In the genomic region with DNA sequence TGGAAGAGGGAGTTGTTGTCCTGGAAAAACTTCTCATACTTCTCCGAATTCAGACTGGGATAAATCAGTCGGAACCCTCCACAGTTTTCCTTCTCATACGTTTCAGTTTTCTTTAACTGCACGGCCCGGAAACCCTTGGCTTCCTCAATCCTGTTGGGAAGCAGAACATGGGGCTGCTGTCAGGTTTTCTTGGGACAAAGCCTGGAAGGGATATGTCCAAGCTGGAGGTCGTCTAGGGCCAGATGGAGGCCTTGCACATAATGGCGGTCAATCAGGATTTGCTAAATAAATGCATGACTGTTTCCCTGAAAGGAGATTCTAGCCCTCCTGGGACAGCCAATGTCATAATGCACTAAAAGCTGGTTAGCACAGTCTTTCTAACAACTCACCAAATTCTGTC, we compare ENCODE assay signal across 28 cellular contexts. TPM values are rescaled to one million over a fixed set of nuclear protein-coding genes. Genes with fewer than 3 reads are reported as not detected.
A peak's percentile ranks its signal among the peaks of the same experiment; 100 is the strongest.
DNase-seq lines count a peak whose midpoint lies in the region; ATAC-seq and TF ChIP-seq lines count a peak whose summit lies in the region.
"Had no signal": no experiment of that assay in that cellular context is flagged by ENCODE, and none has a peak within 500 bp of the region (broad histone marks: within the 10 kb centered on the region; RNA-seq: fewer than 3 reads in every experiment).

No MANE protein-coding gene starts in this region.

- H2AFZ ChIP-seq in Karpas-422 (ENCODE audit: low read length): no peak overlapping the region

- peaks cover 4% of the 10 kb centered on the region for H3K36me3 Mint-ChIP-seq in glutamatergic neuron (ENCODE audit: unreplicated experiment)
- no peaks in the 10 kb centered on the region for H3K36me3 Mint-ChIP-seq in endodermal cell (ENCODE audit: low read depth)
- H3K36me3 Mint-ChIP-seq: CD14-positive monocyte; CD4-positive, alpha-beta memory T cell; CD4-positive, CD25-positive, alpha-beta regulatory T cell; CD8-positive, alpha-beta memory T cell had no signal

- H3K4me3 ChIP-seq in Karpas-422 (ENCODE audit: low read length) (no peak overlapping the region), right cardiac atrium (ENCODE audit: low read length) (no peak overlapping the region), endodermal cell (ENCODE audit: low read length) (no peak overlapping the region)
- H3K4me3 ChIP-seq: BLaER1, GM12878 had no signal

- H3K4me3 Mint-ChIP-seq in glutamatergic neuron (ENCODE audit: unreplicated experiment): peak overlapping the region; percentile 35
- no peak overlapping the region for H3K4me3 Mint-ChIP-seq in endodermal cell
- H3K4me3 Mint-ChIP-seq: CD14-positive monocyte; CD4-positive, alpha-beta memory T cell; CD4-positive, CD25-positive, alpha-beta regulatory T cell; CD8-positive, alpha-beta memory T cell had no signal

- H3K9me3 Mint-ChIP-seq in glutamatergic neuron (ENCODE audit: unreplicated experiment) (peaks cover 1% of the 10 kb centered on the region), endodermal cell (no peaks in the 10 kb centered on the region)
- H3K9me3 Mint-ChIP-seq: CD14-positive monocyte; CD4-positive, alpha-beta memory T cell; CD8-positive, alpha-beta memory T cell had no signal

- peak overlapping the region; percentile 85 for H3K27ac Mint-ChIP-seq in glutamatergic neuron (ENCODE audit: unreplicated experiment)
- H3K27ac Mint-ChIP-seq in endodermal cell: no peak overlapping the region
- H3K27ac Mint-ChIP-seq: CD14-positive monocyte; CD4-positive, alpha-beta memory T cell; CD4-positive, CD25-positive, alpha-beta regulatory T cell had no signal

- no peak for TF ChIP-seq CTCF in glutamatergic neuron (IDR thresholded peaks at IDR 0.05; ENCODE audit: partially characterized antibody, unreplicated experiment)
- TF ChIP-seq CTCF in endodermal cell (conservative IDR thresholded peaks at IDR 0.05): no peak

- ATAC-seq in Right ventricle myocardium superior (ENCODE audit: poor library complexity): peak; percentile 39
- ATAC-seq in right cardiac atrium: peak; percentile 19 to 41
- no peak for ATAC-seq in left lobe of liver
- ATAC-seq: GM12878 had no signal

- no peak overlapping the region for H3K4me2 ChIP-seq in Karpas-422 (ENCODE audit: low read depth, low read length, poor library complexity, severe bottlenecking)
- H3K4me2 ChIP-seq: BLaER1 had no signal

- H3K4me1 ChIP-seq in Karpas-422 (ENCODE audit: low read length) (no peaks in the 10 kb centered on the region; the same call in 1 of the 2 replicates), right cardiac atrium (ENCODE audit: control insufficient read depth, insufficient read depth, low read length) (no peaks in the 10 kb centered on the region), endodermal cell (ENCODE audit: control insufficient read depth, insufficient read depth, low read length) (no peaks in the 10 kb centered on the region)
- H3K4me1 ChIP-seq: BE2C had no signal

- no peaks in the 10 kb centered on the region for H4K20me1 ChIP-seq in Karpas-422 (ENCODE audit: insufficient read depth, low read depth, low read length)
- H4K20me1 ChIP-seq: BLaER1 had no signal

- no peaks in the 10 kb centered on the region for H3K9me2 ChIP-seq in Karpas-422 (replicated peaks; ENCODE audit: insufficient read depth, low read length)

- WGBS in right cardiac atrium: 55% methylated on average over 7 of the region's 7 CpGs
- 88 to 95% methylated on average over 7 of the region's 7 CpGs for WGBS in endodermal cell (ENCODE audit: insufficient coverage in 1 of 2, insufficient read length in 1 of 2), 2 experiments

- H3K36me3 ChIP-seq in Karpas-422 (ENCODE audit: insufficient read depth, low read length): no peaks in the 10 kb centered on the region
- no peaks in the 10 kb centered on the region for H3K36me3 ChIP-seq in endodermal cell (ENCODE audit: control insufficient read depth, insufficient read depth, low read length)
- H3K36me3 ChIP-seq: BE2C, BLaER1 had no signal

- H3K27ac ChIP-seq in Karpas-422 (ENCODE audit: low read length): no peak overlapping the region
- H3K27ac ChIP-seq in right cardiac atrium (ENCODE audit: low read length): no peak overlapping the region
- H3K27ac ChIP-seq in endodermal cell (ENCODE audit: low read depth, low read length): no peak overlapping the region
- H3K27ac ChIP-seq: BLaER1 had no signal

- no peaks in the 10 kb centered on the region for H3K27me3 ChIP-seq in Karpas-422 (ENCODE audit: low read length)
- H3K27me3 ChIP-seq in right cardiac atrium (ENCODE audit: control insufficient read depth, insufficient read depth): no peaks in the 10 kb centered on the region
- peaks cover 90% of the 10 kb centered on the region for H3K27me3 ChIP-seq in endodermal cell (ENCODE audit: control insufficient read depth, insufficient read depth, low read length, poor library complexity, severe bottlenecking)
- H3K27me3 ChIP-seq: BLaER1 had no signal

- intact Hi-C loops in Right ventricle myocardium superior (cut with DNase I): no loop called here
- intact Hi-C loops in cardiac septum (cut with DNase I): loop anchor here (5.0 kb wide), 1 partner anchor 61 kb away; a partner anchor contains a TSS
- intact Hi-C loops in right cardiac atrium (cut with DNase I): no loop called here

- H3K9me3 ChIP-seq in Karpas-422 (ENCODE audit: low read length) (no peaks in the 10 kb centered on the region), right cardiac atrium (ENCODE audit: control insufficient read depth, low read length) (no peaks in the 10 kb centered on the region), endodermal cell (ENCODE audit: control insufficient read depth, low read length) (no peaks in the 10 kb centered on the region)
- H3K9me3 ChIP-seq: BE2C, BLaER1 had no signal

- no peaks in the 10 kb centered on the region for H3K27me3 Mint-ChIP-seq in glutamatergic neuron (ENCODE audit: unreplicated experiment)
- peaks cover 94% of the 10 kb centered on the region for H3K27me3 Mint-ChIP-seq in endodermal cell (ENCODE audit: insufficient read depth)

- no peak for DNase-seq in Right ventricle myocardium superior
- no peak for DNase-seq in cardiac septum (ENCODE audit: low spot score)
- DNase-seq in Karpas-422: peak; percentile 14
- DNase-seq in glutamatergic neuron: peak; percentile 23
- peak in 1 of 3 donors; percentile 49 for DNase-seq in right cardiac atrium
- no peak for DNase-seq in endodermal cell
- no peak for DNase-seq in retina
- DNase-seq in left lobe of liver (ENCODE audit: low spot score): no peak
- DNase-seq: 8988T; ACHN; BE2C; C1 segment of cervical spinal cord; CD4-positive, alpha-beta memory T cell; CD4-positive, CD25-positive, alpha-beta regulatory T cell; CD8-positive, alpha-beta memory T cell; COR-L47; DMS 273 treated with DMSO at 0.1 percent for 48 hours; DMS153; DMS53; DMS79; DND-41; EL; GDM1 had no signal

- H3K9ac ChIP-seq in Karpas-422 (ENCODE audit: low read length) (no peak overlapping the region), endodermal cell (ENCODE audit: extremely low read depth, low read length, poor library complexity, severe bottlenecking) (no peak overlapping the region)
- H3K9ac ChIP-seq: BLaER1 had no signal

- no peaks in the 10 kb centered on the region for H3K79me2 ChIP-seq in Karpas-422 (ENCODE audit: low read length)

- H3K4me1 Mint-ChIP-seq in glutamatergic neuron (ENCODE audit: low read depth, unreplicated experiment) (peaks cover 9% of the 10 kb centered on the region), endodermal cell (peaks cover 2% of the 10 kb centered on the region)
- H3K4me1 Mint-ChIP-seq: CD4-positive, alpha-beta memory T cell; CD4-positive, CD25-positive, alpha-beta regulatory T cell had no signal

RNA-seq across cellular contexts. Expression of a gene that starts 29.2 kb away (rescaled TPM):
- total RNA-seq in Right ventricle myocardium superior (not detected), cardiac septum (not detected), glutamatergic neuron (ENCODE audit: unreplicated experiment) (35.4 TPM), right cardiac atrium (under 1 TPM in 2 of 4 donors, not detected in 2; 0.06 to 0.23 TPM), endodermal cell (1 to 10 TPM in 1 of 2 donors, under 1 TPM in 1; 0.49 to 2.1 TPM), left lobe of liver (not detected)
- not detected in 2 replicates for total RNA-seq in Karpas-422 (2014; rRNA removed; shearing (Covaris generic); ENCODE audit: low replicate concordance)
- polyA plus RNA-seq in right cardiac atrium: 0.27 TPM
- polyA plus RNA-seq in endodermal cell (2013, experiment 1 of 2): 0.68 TPM
- polyA plus RNA-seq in endodermal cell (2013, experiment 2 of 2): 0.79 TPM
- total RNA-seq: CD4-positive, alpha-beta memory T cell; CD4-positive, CD25-positive, alpha-beta regulatory T cell; CD8-positive, alpha-beta memory T cell; Daoy had no signal
- polyA plus RNA-seq: CD14-positive monocyte; CD4-positive, alpha-beta memory T cell; CD4-positive, CD25-positive, alpha-beta regulatory T cell; CD8-positive, alpha-beta memory T cell had no signal

RNA-seq across cellular contexts. Expression of a gene that starts 43.0 kb away (rescaled TPM):
- total RNA-seq in Right ventricle myocardium superior (341 TPM), cardiac septum (163 TPM), glutamatergic neuron (ENCODE audit: unreplicated experiment) (142 TPM), right cardiac atrium (100 to 1,000 TPM; 220 to 298 (median 281) TPM), endodermal cell (10 to 100 TPM; 38.4 to 45.2 TPM), left lobe of liver (66.8 TPM)
- total RNA-seq in Karpas-422 (2014; rRNA removed; shearing (Covaris generic); ENCODE audit: low replicate concordance): 21.8 and 29.7 TPM in 2 replicates
- polyA plus RNA-seq in right cardiac atrium: 131 TPM
- 43.0 TPM for polyA plus RNA-seq in endodermal cell (2013, experiment 1 of 2)
- polyA plus RNA-seq in endodermal cell (2013, experiment 2 of 2): 35.2 TPM

RNA-seq across cellular contexts. Expression of a gene that starts 59.3 kb away (rescaled TPM):
- not detected for total RNA-seq in Right ventricle myocardium superior
- 0.05 TPM for total RNA-seq in cardiac septum
- not detected in 2 replicates for total RNA-seq in Karpas-422 (2014; rRNA removed; shearing (Covaris generic); ENCODE audit: low replicate concordance)
- total RNA-seq in glutamatergic neuron (ENCODE audit: unreplicated experiment): 0.20 TPM
- total RNA-seq in right cardiac atrium: not detected
- not detected for polyA plus RNA-seq in right cardiac atrium
- total RNA-seq in endodermal cell: not detected
- polyA plus RNA-seq in endodermal cell (2013, experiment 1 of 2): 0.21 TPM
- not detected for polyA plus RNA-seq in endodermal cell (2013, experiment 2 of 2)
- total RNA-seq in left lobe of liver: 0.08 TPM
- total RNA-seq: CD4-positive, alpha-beta memory T cell; CD4-positive, CD25-positive, alpha-beta regulatory T cell; CD8-positive, alpha-beta memory T cell had no signal
- polyA plus RNA-seq: AG04450; CD14-positive monocyte; CD4-positive, alpha-beta memory T cell; CD4-positive, CD25-positive, alpha-beta regulatory T cell; CD8-positive, alpha-beta memory T cell; GM12878 had no signal

Comparison
In these comparisons a context has a peak if more than half of its experiments do, and no peak if none do; other contexts are left out.
1. DNase-seq: peak in Karpas-422 (single experiment) and glutamatergic neuron (single experiment); none in Right ventricle myocardium superior (single experiment), cardiac septum (single experiment), endodermal cell (single experiment), retina (single experiment) and left lobe of liver (single experiment).
2. RNA of a gene that starts 29.2 kb away (total RNA-seq): 35.4 TPM in glutamatergic neuron (single experiment); 0.49 to 2.1 TPM in endodermal cell, not detected in Right ventricle myocardium superior (single experiment), 0.06 to 0.23 TPM in right cardiac atrium, not detected in left lobe of liver (single experiment), not detected in cardiac septum (single experiment) and not detected in Karpas-422; every median in the first group is over 10 times any median in the second.